1 cellular context compared by ENCODE assay signal in the genomic region with DNA sequence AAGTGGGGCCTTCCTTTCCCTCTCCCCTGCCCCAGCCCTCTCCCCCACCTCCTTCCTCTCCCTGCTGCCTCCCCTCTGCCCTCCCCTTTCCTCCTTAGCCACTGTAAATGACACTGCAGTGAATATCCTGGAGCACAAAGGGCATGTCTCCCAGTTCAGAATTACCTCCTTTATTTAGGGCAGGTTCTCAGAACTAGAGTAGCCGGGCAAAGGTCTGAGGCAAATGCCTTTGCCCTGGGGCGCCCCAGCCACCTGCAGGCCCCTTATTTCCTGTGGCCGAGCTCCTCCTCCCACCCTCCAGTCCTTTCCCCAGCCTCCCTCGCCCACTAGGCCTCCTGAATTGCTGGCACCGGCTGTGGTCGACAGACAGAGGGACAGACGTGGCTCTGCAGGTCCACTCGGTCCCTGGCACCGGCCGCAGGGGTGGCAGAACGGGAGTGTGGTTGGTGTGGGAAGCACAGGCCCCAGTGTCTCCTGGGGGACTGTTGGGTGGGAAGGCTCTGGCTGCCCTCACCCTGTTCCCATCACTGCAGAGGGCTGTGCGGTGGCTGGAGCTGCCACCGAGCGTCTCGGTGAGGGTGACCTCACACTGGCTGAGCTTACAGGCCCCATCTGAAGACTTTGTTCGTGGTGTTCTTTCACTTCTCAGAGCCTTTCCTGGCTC. TPM values are rescaled to one million over a fixed set of nuclear protein-coding genes. Genes with fewer than 3 reads are reported as not detected.
"Had no signal": no experiment of that assay in that cellular context is flagged by ENCODE, and none has a peak within 500 bp of the region (broad histone marks: within the 10 kb centered on the region; RNA-seq: fewer than 3 reads in every experiment).

No MANE protein-coding gene starts in this region.

RNA-seq across cellular contexts. Expression of a gene that starts 19.5 kb away (rescaled TPM):
- total RNA-seq: skeletal muscle tissue had no signal
